In genomic region chr3:14834121-14834520, GRCh38 we compare ENCODE assay signal across 1 cellular context.
TF ChIP-seq lines count a peak whose summit lies in the region.

No MANE protein-coding gene starts in this region.

TF ChIP-seq in K562, 482 proteins besides CTCF, POLR2A, EP300 and RAD21 (continued from another document):
- no peak for TF ChIP-seq KLF13 (tag; IDR thresholded peaks at IDR 0.05; ENCODE audit: borderline replicate concordance, low read depth)
- TF ChIP-seq HSF4 (CRISPR knock-in tag; IDR thresholded peaks at IDR 0.05; ENCODE audit: borderline replicate concordance), result no peak
- TF ChIP-seq SLC30A9 (CRISPR knock-in tag; IDR thresholded peaks at IDR 0.05), result no peak
- TF ChIP-seq BCOR (IDR thresholded peaks at IDR 0.05), result peak; percentile 81; the same call in 1 of the 2 replicates
- TF ChIP-seq CXXC5 (CRISPR knock-in tag; IDR thresholded peaks at IDR 0.05), result no peak
- TF ChIP-seq BRF1 (IDR thresholded peaks at IDR 0.05; ENCODE audit: borderline replicate concordance, extremely low read depth, insufficient read length), result no peak
- TF ChIP-seq, protein P1, sequence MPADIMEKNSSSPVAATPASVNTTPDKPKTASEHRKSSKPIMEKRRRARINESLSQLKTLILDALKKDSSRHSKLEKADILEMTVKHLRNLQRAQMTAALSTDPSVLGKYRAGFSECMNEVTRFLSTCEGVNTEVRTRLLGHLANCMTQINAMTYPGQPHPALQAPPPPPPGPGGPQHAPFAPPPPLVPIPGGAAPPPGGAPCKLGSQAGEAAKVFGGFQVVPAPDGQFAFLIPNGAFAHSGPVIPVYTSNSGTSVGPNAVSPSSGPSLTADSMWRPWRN (IDR thresholded peaks at IDR 0.05; ENCODE audit: low read depth), result no peak
- TF ChIP-seq, protein P2, sequence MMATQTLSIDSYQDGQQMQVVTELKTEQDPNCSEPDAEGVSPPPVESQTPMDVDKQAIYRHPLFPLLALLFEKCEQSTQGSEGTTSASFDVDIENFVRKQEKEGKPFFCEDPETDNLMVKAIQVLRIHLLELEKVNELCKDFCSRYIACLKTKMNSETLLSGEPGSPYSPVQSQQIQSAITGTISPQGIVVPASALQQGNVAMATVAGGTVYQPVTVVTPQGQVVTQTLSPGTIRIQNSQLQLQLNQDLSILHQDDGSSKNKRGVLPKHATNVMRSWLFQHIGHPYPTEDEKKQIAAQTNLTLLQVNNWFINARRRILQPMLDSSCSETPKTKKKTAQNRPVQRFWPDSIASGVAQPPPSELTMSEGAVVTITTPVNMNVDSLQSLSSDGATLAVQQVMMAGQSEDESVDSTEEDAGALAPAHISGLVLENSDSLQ (IDR thresholded peaks at IDR 0.05), result no peak
- no peak for TF ChIP-seq GATAD2B (IDR thresholded peaks at IDR 0.05; ENCODE audit: borderline replicate concordance)
- no peak for TF ChIP-seq MAFK (IDR thresholded peaks at IDR 0.05; ENCODE audit: low read length)
- no peak for TF ChIP-seq SREBF2 (CRISPR knock-in tag; IDR thresholded peaks at IDR 0.05)
- no peak for TF ChIP-seq ZNF644 (tag; IDR thresholded peaks at IDR 0.05; ENCODE audit: low read depth)
- TF ChIP-seq CCNT2 (IDR thresholded peaks at IDR 0.05; ENCODE audit: borderline replicate concordance, extremely low read depth, insufficient read length, low read depth, low read length), result no peak
- no peak for TF ChIP-seq ZKSCAN8 (CRISPR knock-in tag; IDR thresholded peaks at IDR 0.05)
- no peak for TF ChIP-seq ZNF324 (CRISPR knock-in tag; IDR thresholded peaks at IDR 0.05)
- no peak for TF ChIP-seq TRIM25 (IDR thresholded peaks at IDR 0.05; ENCODE audit: borderline replicate concordance)
- TF ChIP-seq ZBTB34 (CRISPR knock-in tag; IDR thresholded peaks at IDR 0.05), result no peak
- TF ChIP-seq MEF2D (tag; conservative IDR thresholded peaks at IDR 0.05; ENCODE audit: low read depth), result no peak
- no peak for TF ChIP-seq STAT6 (CRISPR knock-in tag; IDR thresholded peaks at IDR 0.05)
- TF ChIP-seq RBM25 (IDR thresholded peaks at IDR 0.05; ENCODE audit: low read depth, low read length, severe bottlenecking), result peak; percentile 92
- TF ChIP-seq SIX5 (IDR thresholded peaks at IDR 0.05; ENCODE audit: borderline replicate concordance in 1 of 2, insufficient read depth in 1 of 2, low read depth in 1 of 2, low read length in 2 of 2), result no peak
- TF ChIP-seq NONO (IDR thresholded peaks at IDR 0.05; ENCODE audit: low read depth in 2 of 2, low read length in 1 of 2), result no peak
- 0 out of 2 replicates have a peak, but pooled peaks have one; percentile 27 for TF ChIP-seq HDAC2 (IDR thresholded peaks at IDR 0.05)
- peak in 1 of 2 experiments; percentile 39; a peak in 1 of 4 replicates for TF ChIP-seq RCOR1 (IDR thresholded peaks at IDR 0.05; ENCODE audit: borderline replicate concordance in 1 of 2, low read depth in 2 of 2, low read length in 2 of 2)
- TF ChIP-seq ADNP (tag; IDR thresholded peaks at IDR 0.05), result peak; percentile 5; the same call in 1 of the 2 replicates
- peak; percentile 30 to 68; a peak in 2 of 4 replicates for TF ChIP-seq KDM1A (IDR thresholded peaks at IDR 0.05)
- TF ChIP-seq TBP (optimal IDR thresholded peaks at IDR 0.05; ENCODE audit: low read depth, low read length), result no peak
- TF ChIP-seq GATA2 (CRISPR knock-in tag; IDR thresholded peaks at IDR 0.05), result no peak
- no peak for TF ChIP-seq ZNF707 (CRISPR knock-in tag; conservative IDR thresholded peaks at IDR 0.05)
- TF ChIP-seq CREM (IDR thresholded peaks at IDR 0.05; ENCODE audit: low read depth), result no peak
- TF ChIP-seq ZFP36 (IDR thresholded peaks at IDR 0.05; ENCODE audit: low read depth, low read length, partially characterized antibody), result peak; percentile 89
- no peak for TF ChIP-seq ARHGAP35 (IDR thresholded peaks at IDR 0.05; ENCODE audit: partially characterized antibody)
- TF ChIP-seq MECOM (CRISPR knock-in tag; IDR thresholded peaks at IDR 0.05), result no peak
- TF ChIP-seq POLR2H (tag; IDR thresholded peaks at IDR 0.05; ENCODE audit: low read depth), result no peak
